ENCODE assay signal across 22 cellular contexts in the genomic region with DNA sequence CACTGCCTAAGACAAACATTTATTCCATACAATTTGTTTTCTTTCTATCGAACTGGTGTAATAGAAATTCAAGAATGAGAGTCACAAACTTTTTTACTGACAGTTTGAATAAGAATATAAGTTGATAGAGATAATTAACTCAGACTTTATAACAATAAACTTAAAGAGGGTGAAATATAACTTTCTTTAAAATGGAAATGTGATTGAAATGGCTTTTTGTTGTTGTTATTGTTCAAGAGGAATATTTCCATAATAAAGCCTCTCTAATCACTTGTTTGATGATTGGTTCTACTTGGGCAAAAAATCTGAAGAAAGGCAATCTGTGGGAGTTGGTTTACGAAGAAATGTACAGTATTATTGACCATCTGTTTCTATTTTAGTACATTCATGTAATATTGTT.
"Had no signal": no experiment of that assay in that cellular context is flagged by ENCODE, and none has a peak within 500 bp of the region (broad histone marks: within the 10 kb centered on the region; RNA-seq: fewer than 3 reads in every experiment).

No MANE protein-coding gene starts in this region.

- H3K36me3 ChIP-seq: brain microvascular endothelial cell, cardiac muscle cell, MG63 had no signal

- H3K27ac Mint-ChIP-seq: activated CD4-positive, alpha-beta memory T cell treated with anti-CD3 and anti-CD28 coated beads for 36 hours; activated CD4-positive, alpha-beta T cell treated with anti-CD3 and anti-CD28 coated beads, Interleukin-2, amount 10 ng/mL, durations not matched to agents 7 days and 5 days; activated naive CD4-positive, alpha-beta T cell treated with anti-CD3 and anti-CD28 coated beads for 36 hours; activated naive CD8-positive, alpha-beta T cell; activated T-helper 1 cell treated with anti-CD3 and anti-CD28 coated beads, Interleukin-12 subunit alpha, Interleukin-12 subunit beta, Interleukin-2, Interleukin-4 antibody, amounts not matched to agents 30 ng/mL and 10 ng/mL and 1 ng/mL, durations not matched to agents 14 hours and 24 hours and 36 hours had no signal

- H3K27me3 Mint-ChIP-seq: activated CD4-positive, alpha-beta memory T cell treated with anti-CD3 and anti-CD28 coated beads for 36 hours; activated CD4-positive, alpha-beta T cell treated with anti-CD3 and anti-CD28 coated beads, Interleukin-2, amount 10 ng/mL, durations not matched to agents 7 days and 5 days; activated naive CD8-positive, alpha-beta T cell had no signal

- H3K4me3 Mint-ChIP-seq: activated CD4-positive, alpha-beta memory T cell treated with anti-CD3 and anti-CD28 coated beads for 36 hours; activated CD4-positive, alpha-beta T cell treated with anti-CD3 and anti-CD28 coated beads, Interleukin-2, amount 10 ng/mL, durations not matched to agents 7 days and 5 days; activated naive CD4-positive, alpha-beta T cell treated with anti-CD3 and anti-CD28 coated beads for 36 hours; activated naive CD8-positive, alpha-beta T cell; activated T-helper 1 cell treated with anti-CD3 and anti-CD28 coated beads, Interleukin-12 subunit alpha, Interleukin-12 subunit beta, Interleukin-2, Interleukin-4 antibody, amounts not matched to agents 30 ng/mL and 10 ng/mL and 1 ng/mL, durations not matched to agents 14 hours and 24 hours and 36 hours had no signal

- H3K9me3 Mint-ChIP-seq: activated CD4-positive, alpha-beta memory T cell treated with anti-CD3 and anti-CD28 coated beads for 36 hours; activated T-helper 1 cell treated with anti-CD3 and anti-CD28 coated beads, Interleukin-12 subunit alpha, Interleukin-12 subunit beta, Interleukin-2, Interleukin-4 antibody, amounts not matched to agents 30 ng/mL and 10 ng/mL and 1 ng/mL, durations not matched to agents 14 hours and 24 hours and 36 hours had no signal

- H3K4me3 ChIP-seq: cardiac muscle cell, MG63 had no signal

- DNase-seq: activated CD4-positive, alpha-beta memory T cell treated with anti-CD3 and anti-CD28 coated beads for 36 hours; activated CD4-positive, alpha-beta T cell treated with anti-CD3 and anti-CD28 coated beads, Interleukin-2, amount 10 ng/mL, durations not matched to agents 7 days and 5 days; activated CD4-positive, CD25-positive, alpha-beta regulatory T cell; activated CD8-positive, alpha-beta memory T cell treated with anti-CD3 and anti-CD28 coated beads for 24 hours; activated gamma-delta T cell; activated naive CD4-positive, alpha-beta T cell treated with anti-CD3 and anti-CD28 coated beads for 36 hours; brain microvascular endothelial cell; MG63; MV-4-11; NCI-H1092 treated with DMSO at 0.1 percent for 48 hours; NCI-H1417 treated with DMSO at 0.1 percent for 48 hours; NCI-H1694 treated with DMSO at 0.1 percent for 48 hours; NCI-H2029 treated with DMSO at 0.1 percent for 48 hours; NCI-H345; NCI-H510A; SIG-M5; T-helper 2 cell had no signal

- H3K27me3 ChIP-seq: brain microvascular endothelial cell, cardiac muscle cell had no signal

- H3K27ac ChIP-seq: brain microvascular endothelial cell, cardiac muscle cell, KMS-11, VCaP had no signal

- H3K9me3 ChIP-seq: MG63 had no signal
